1 cellular context compared by ENCODE assay signal in genomic region chr17:81394831-81395599, GRCh38.
TF ChIP-seq lines count a peak whose summit lies in the region.

BAHCC1 (plus strand) TSS chr17:81395457; CDS start chr17:81399740, 4,283 bp downstream.

TF ChIP-seq in HepG2, 621 proteins besides CTCF, POLR2A, EP300 and RAD21 (continued from another document and continues in another):
- no peak for TF ChIP-seq AHDC1 (CRISPR knock-in tag; IDR thresholded peaks at IDR 0.05; ENCODE audit: borderline replicate concordance)
- TF ChIP-seq MBNL3 (CRISPR knock-in tag; conservative IDR thresholded peaks at IDR 0.05): no peak
- no peak for TF ChIP-seq GZF1 (CRISPR knock-in tag; IDR thresholded peaks at IDR 0.05)
- no peak for TF ChIP-seq NPAS2 (CRISPR knock-in tag; IDR thresholded peaks at IDR 0.05; ENCODE audit: borderline replicate concordance)
- TF ChIP-seq NR0B2 (CRISPR knock-in tag; IDR thresholded peaks at IDR 0.05): no peak
- TF ChIP-seq FOXK1 (CRISPR knock-in tag; IDR thresholded peaks at IDR 0.05; ENCODE audit: borderline replicate concordance, low read depth): peak; percentile 98
- TF ChIP-seq PAX8 (CRISPR knock-in tag; IDR thresholded peaks at IDR 0.05; ENCODE audit: borderline replicate concordance): 0 out of 2 replicates have a peak, but pooled peaks have one; percentile 53
- TF ChIP-seq ZUFSP (CRISPR knock-in tag; IDR thresholded peaks at IDR 0.05; ENCODE audit: borderline replicate concordance): no peak
- no peak for TF ChIP-seq ZNF597 (CRISPR knock-in tag; IDR thresholded peaks at IDR 0.05)
- no peak for TF ChIP-seq ZNF704 (CRISPR knock-in tag; IDR thresholded peaks at IDR 0.05; ENCODE audit: borderline replicate concordance)
- no peak for TF ChIP-seq ZEB1 (IDR thresholded peaks at IDR 0.05; ENCODE audit: insufficient replicate concordance, low read depth)
- peak; percentile 67; the same call in 1 of the 2 replicates for TF ChIP-seq PPARG (CRISPR knock-in tag; conservative IDR thresholded peaks at IDR 0.05)
- TF ChIP-seq ZNF850 (CRISPR knock-in tag; conservative IDR thresholded peaks at IDR 0.05): no peak
- peak; percentile 52 for TF ChIP-seq XRCC5 (optimal IDR thresholded peaks at IDR 0.05; ENCODE audit: low read length)
- no peak; the same call in none of the 2 replicates for TF ChIP-seq ZBTB42 (CRISPR knock-in tag; IDR thresholded peaks at IDR 0.05)
- peak; percentile 99 for TF ChIP-seq TFDP1 (CRISPR knock-in tag; IDR thresholded peaks at IDR 0.05; ENCODE audit: borderline replicate concordance)
- no peak for TF ChIP-seq ZNF33A (CRISPR knock-in tag; IDR thresholded peaks at IDR 0.05; ENCODE audit: borderline replicate concordance)
- no peak for TF ChIP-seq ZNF207 (IDR thresholded peaks at IDR 0.05; ENCODE audit: borderline replicate concordance)
- TF ChIP-seq SIN3A (IDR thresholded peaks at IDR 0.05; ENCODE audit: borderline replicate concordance, low read depth, low read length): peak; percentile 99
- TF ChIP-seq ZNF570 (CRISPR knock-in tag; IDR thresholded peaks at IDR 0.05; ENCODE audit: borderline replicate concordance): peak; percentile 28; the same call in 1 of the 2 replicates
- TF ChIP-seq JUNB (CRISPR knock-in tag; IDR thresholded peaks at IDR 0.05; ENCODE audit: borderline replicate concordance): 0 out of 2 replicates have a peak, but pooled peaks have one; percentile 39
- no peak for TF ChIP-seq ZNF446 (CRISPR knock-in tag; IDR thresholded peaks at IDR 0.05)
- TF ChIP-seq TP53 (CRISPR knock-in tag; conservative IDR thresholded peaks at IDR 0.05): peak; percentile 48; the same call in 1 of the 2 replicates
- TF ChIP-seq ZNF253 (CRISPR knock-in tag; IDR thresholded peaks at IDR 0.05; ENCODE audit: borderline replicate concordance): 0 out of 2 replicates have a peak, but pooled peaks have one; percentile 62
- no peak for TF ChIP-seq IRX3 (CRISPR knock-in tag; IDR thresholded peaks at IDR 0.05; ENCODE audit: borderline replicate concordance, low read depth)
- no peak for TF ChIP-seq TCF12 (IDR thresholded peaks at IDR 0.05)
- no peak for TF ChIP-seq TCF12 (CRISPR knock-in tag; IDR thresholded peaks at IDR 0.05)
- TF ChIP-seq ZNF17 (CRISPR knock-in tag; IDR thresholded peaks at IDR 0.05): no peak
- TF ChIP-seq BRCA1 (CRISPR knock-in tag; IDR thresholded peaks at IDR 0.05): no peak
- TF ChIP-seq ZNF232 (CRISPR knock-in tag; IDR thresholded peaks at IDR 0.05; ENCODE audit: borderline replicate concordance): peak; percentile 63; the same call in 1 of the 2 replicates
- TF ChIP-seq HNRNPK (IDR thresholded peaks at IDR 0.05; ENCODE audit: low read depth, low read length, poor library complexity, severe bottlenecking): no peak
- no peak for TF ChIP-seq TRIM24 (CRISPR knock-in tag; IDR thresholded peaks at IDR 0.05)
- no peak; the same call in 1 of the 2 replicates for TF ChIP-seq MTF1 (CRISPR knock-in tag; IDR thresholded peaks at IDR 0.05)
- no peak for TF ChIP-seq GFI1 (CRISPR knock-in tag; IDR thresholded peaks at IDR 0.05; ENCODE audit: borderline replicate concordance)
- TF ChIP-seq EED (CRISPR knock-in tag; IDR thresholded peaks at IDR 0.05): peak; percentile 53; the same call in 1 of the 2 replicates
- peak; percentile 72; the same call in 1 of the 2 replicates for TF ChIP-seq ATF2 (CRISPR knock-in tag; IDR thresholded peaks at IDR 0.05)
- peak; percentile 74; the same call in 1 of the 2 replicates for TF ChIP-seq ZNF780A (CRISPR knock-in tag; IDR thresholded peaks at IDR 0.05)
- TF ChIP-seq NR2C2 (CRISPR knock-in tag; IDR thresholded peaks at IDR 0.05; ENCODE audit: borderline replicate concordance): peak; percentile 33; the same call in 1 of the 2 replicates
- peak; percentile 88 for TF ChIP-seq HNRNPL (IDR thresholded peaks at IDR 0.05; ENCODE audit: low read depth, low read length)
- TF ChIP-seq ZKSCAN1 (IDR thresholded peaks at IDR 0.05; ENCODE audit: low read length): no peak
- peak; percentile 86 for TF ChIP-seq BCL6 (CRISPR knock-in tag; IDR thresholded peaks at IDR 0.05)
- TF ChIP-seq ZNF709 (CRISPR knock-in tag; IDR thresholded peaks at IDR 0.05): 0 out of 2 replicates have a peak, but pooled peaks have one; percentile 44
- TF ChIP-seq KDM4B (CRISPR knock-in tag; IDR thresholded peaks at IDR 0.05): no peak; the same call in 1 of the 2 replicates
- TF ChIP-seq ZNF577 (CRISPR knock-in tag; IDR thresholded peaks at IDR 0.05; ENCODE audit: borderline replicate concordance, low read depth): no peak; the same call in 1 of the 2 replicates
- TF ChIP-seq ZNF431 (CRISPR knock-in tag; IDR thresholded peaks at IDR 0.05; ENCODE audit: borderline replicate concordance, low read depth): no peak
- no peak for TF ChIP-seq EZH2 (conservative IDR thresholded peaks at IDR 0.05; ENCODE audit: low read depth, low read length)
- 0 out of 2 replicates have a peak, but pooled peaks have one; percentile 61 for TF ChIP-seq ZNF879 (CRISPR knock-in tag; IDR thresholded peaks at IDR 0.05)
- peak; percentile 48; the same call in 1 of the 2 replicates for TF ChIP-seq ZNF761 (CRISPR knock-in tag; conservative IDR thresholded peaks at IDR 0.05)
- TF ChIP-seq SAFB2 (CRISPR knock-in tag; IDR thresholded peaks at IDR 0.05; ENCODE audit: borderline replicate concordance, low read depth): no peak
- TF ChIP-seq MIER2 (CRISPR knock-in tag; IDR thresholded peaks at IDR 0.05): no peak
- no peak for TF ChIP-seq ARNT (IDR thresholded peaks at IDR 0.05)
- TF ChIP-seq RELA (CRISPR knock-in tag; IDR thresholded peaks at IDR 0.05): no peak
- peak; percentile 90; the same call in 1 of the 2 replicates for TF ChIP-seq TSC22D2 (CRISPR knock-in tag; IDR thresholded peaks at IDR 0.05; ENCODE audit: borderline replicate concordance)
- peak; percentile 84; the same call in 1 of the 2 replicates for TF ChIP-seq ZNF567 (CRISPR knock-in tag; IDR thresholded peaks at IDR 0.05; ENCODE audit: borderline replicate concordance)
- 0 out of 2 replicates have a peak, but pooled peaks have one; percentile 36 for TF ChIP-seq GATA4 (IDR thresholded peaks at IDR 0.05; ENCODE audit: borderline replicate concordance, low read depth)
- TF ChIP-seq HOMEZ (CRISPR knock-in tag; IDR thresholded peaks at IDR 0.05; ENCODE audit: low read depth): no peak
